ENCODE assay signal across 28 cellular contexts in the genomic region with DNA sequence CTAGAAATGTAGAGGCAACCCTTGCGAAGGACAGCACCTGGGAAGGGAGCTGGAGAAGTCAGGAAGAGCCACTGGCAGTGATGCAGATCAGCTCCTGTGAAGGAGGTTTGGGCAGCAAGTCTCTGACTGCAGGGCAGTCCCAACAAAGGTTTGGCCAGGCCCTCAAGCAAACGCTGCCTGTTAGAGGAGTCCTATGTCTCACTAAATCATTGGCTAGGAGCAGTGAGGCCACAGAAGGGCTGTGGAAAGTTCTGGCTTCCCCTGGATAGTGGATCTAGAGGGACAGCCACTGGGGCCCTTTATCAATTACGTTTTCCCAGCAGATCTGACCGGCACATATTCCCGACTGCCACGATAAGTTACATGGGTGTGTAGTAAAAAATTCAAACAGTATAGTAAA. TPM values are rescaled to one million over a fixed set of nuclear protein-coding genes. Genes with fewer than 3 reads are reported as not detected.
A peak's percentile ranks its signal among the peaks of the same experiment; 100 is the strongest.
DNase-seq lines count a peak whose midpoint lies in the region; ATAC-seq, FAIRE-seq and TF ChIP-seq lines count a peak whose summit lies in the region.
"Had no signal": no experiment of that assay in that cellular context is flagged by ENCODE, and none has a peak within 500 bp of the region (broad histone marks: within the 10 kb centered on the region; RNA-seq: fewer than 3 reads in every experiment).

No MANE protein-coding gene starts in this region.

- no peaks in the 10 kb centered on the region; the same call in 1 of the 2 replicates for H3K36me3 ChIP-seq in ACC112 (ENCODE audit: insufficient read depth, low read length)
- H3K36me3 ChIP-seq in K562 (ENCODE audit: control insufficient read depth, insufficient read depth, low read length): peaks cover 17% of the 10 kb centered on the region; the same call in 2 of the 3 replicates

- TF ChIP-seq POLR2A in K562 (conservative IDR thresholded peaks at IDR 0.05): no peak

- ATAC-seq in CD4-positive, alpha-beta T cell (ENCODE audit: poor library complexity): no peak
- ATAC-seq in K562: no peak
- no peak for ATAC-seq in naive thymus-derived CD8-positive, alpha-beta T cell
- ATAC-seq in HG02798 (IDR thresholded peaks at IDR 0.05; ENCODE audit: poor library complexity, unreplicated experiment): no peak
- ATAC-seq: GM12878, GM23338 had no signal

- H3K79me2 ChIP-seq in ACC112 (ENCODE audit: control insufficient read depth, insufficient read depth, low read length, unreplicated experiment) (peaks cover 31% of the 10 kb centered on the region), K562 (ENCODE audit: control insufficient read depth, insufficient read depth, low read length) (peaks cover 14% of the 10 kb centered on the region; the same call in 1 of the 3 replicates)

- H2AFZ ChIP-seq in ACC112 (ENCODE audit: low read length, unreplicated experiment) (no peak overlapping the region), K562 (ENCODE audit: low read depth, low read length) (no peak overlapping the region)
- H2AFZ ChIP-seq: GM23338, hepatocyte had no signal

- 33% methylated on average over 6 of the region's 6 CpGs for WGBS in K562 (ENCODE audit: insufficient coverage, low coverage, missing lambda C conversion rate)

- intact Hi-C loops in CD4-positive, alpha-beta T cell (cut with DNase I, micrococcal nuclease): loop anchor here in 1 of 2 experiments (5.0 to 10.0 kb wide), 6 partner anchors 134 to 487 kb away; partner anchors contain the start of genes FITM2, OSER1, STK4 and TOMM34
- intact Hi-C loops in K562 (cut with micrococcal nuclease): no loop called here

- TF ChIP-seq EP300 in K562 (IDR thresholded peaks at IDR 0.05; ENCODE audit: low read length): no peak

- H3K9me1 ChIP-seq in K562 (ENCODE audit: control insufficient read depth, insufficient read depth, low read length): no peaks in the 10 kb centered on the region

- H3K27me3 ChIP-seq in ACC112 (ENCODE audit: insufficient read depth, low read length) (no peaks in the 10 kb centered on the region), K562 (ENCODE audit: control insufficient read depth in 2 of 2, insufficient read depth in 2 of 2, low read length in 2 of 2) (no peaks in the 10 kb centered on the region; a peak in 1 of 5 replicates)
- no peaks in the 10 kb centered on the region for H3K27me3 ChIP-seq in CD4-positive, alpha-beta T cell (ENCODE audit: control insufficient read depth, insufficient read depth, low read length)
- H3K27me3 ChIP-seq: cardiac muscle cell, hepatocyte, tibial nerve had no signal

- in situ Hi-C loops in K562 (cut with MboI): no loop called here

- H3K4me3 Mint-ChIP-seq in CD4-positive, alpha-beta T cell: peak overlapping the region; percentile 49
- H3K4me3 Mint-ChIP-seq in naive thymus-derived CD8-positive, alpha-beta T cell: no peak overlapping the region
- H3K4me3 Mint-ChIP-seq: activated T-helper 1 cell treated with anti-CD3 and anti-CD28 coated beads, Interleukin-12 subunit alpha, Interleukin-12 subunit beta, Interleukin-2, Interleukin-4 antibody, amounts not matched to agents 30 ng/mL and 10 ng/mL and 1 ng/mL, durations not matched to agents 14 hours and 24 hours and 36 hours; GM23338; HFFc6 had no signal

- no peak for DNase-seq in CD4-positive, alpha-beta T cell
- DNase-seq in K562 (ENCODE audit: extremely low read depth in 1 of 4, low spot score in 3 of 4): peak in 1 of 4 experiments; percentile 30
- no peak for DNase-seq in naive thymus-derived CD8-positive, alpha-beta T cell
- DNase-seq in T1000 (lab: John Stamatoyannopoulos, UW): no peak
- no peak for DNase-seq in islet precursor cell
- DNase-seq: activated CD4-positive, alpha-beta T cell treated with anti-CD3 and anti-CD28 coated beads for 4 hours; activated naive CD4-positive, alpha-beta T cell treated with anti-CD3 and anti-CD28 coated beads, Interleukin-2, amount 50 U/mL, for 16 hours; cortex of kidney; EL; HFFc6; mesendoderm; NCI-H146; NCI-H446 treated with DMSO at 0.1 percent for 48 hours; NCI-H82; SK-N-SH; small intestine; stimulated activated CD4-positive, alpha-beta T cell treated with anti-CD3 and anti-CD28 coated beads, Interleukin-2, amount 100 ng/mL, for 24 hours; T-helper 2 cell had no signal

- BruUV-seq in K562 (replicated peaks; lab: Mats Ljungman, UMichigan): no TSS peak

- peak overlapping the region; percentile 39 for H3K4me2 ChIP-seq in K562 (ENCODE audit: insufficient read depth, low read length)
- H3K4me2 ChIP-seq: GM23338, hepatocyte, SK-N-SH had no signal

- peak; percentile 40 for FAIRE-seq in K562 (lab: Jason Lieb, UNC)
- FAIRE-seq: frontal cortex, GM12878, small intestine had no signal

- no peak for TF ChIP-seq RAD21 in K562 (CRISPR knock-in tag; conservative IDR thresholded peaks at IDR 0.05 in 1 of 2, IDR thresholded peaks at IDR 0.05 in 1 of 2)

- H3K4me3 ChIP-seq in ACC112 (ENCODE audit: low read depth, low read length) (no peak overlapping the region), K562 (no peak overlapping the region)
- H3K4me3 ChIP-seq: cardiac muscle cell, GM12878, GM23338, hepatocyte, tibial nerve had no signal

- no peaks in the 10 kb centered on the region for H4K20me1 ChIP-seq in K562 (replicated peaks; ENCODE audit: control insufficient read depth, insufficient read depth, low read length)

- H3K27ac ChIP-seq in ACC112 (ENCODE audit: low read depth, low read length) (0 out of 2 replicates have a peak overlapping the region, but pooled peaks have one; percentile 17), K562 (ENCODE audit: extremely low read depth, low read depth, low read length) (0 out of 3 replicates have a peak overlapping the region, but pooled peaks have one; percentile 43)
- H3K27ac ChIP-seq in CD4-positive, alpha-beta T cell (ENCODE audit: low read depth, low read length): no peak overlapping the region
- H3K27ac ChIP-seq: C4-2B, cardiac muscle cell, hepatocyte had no signal

- CTCF ChIA-PET in CD4-positive, alpha-beta T cell (lab: Charles Lee): no interaction called here
- CTCF ChIA-PET in K562 (lab: Yijun Ruan, JAX; ENCODE audit: low intra/inter-chr PET ratio): no interaction called here

- peaks cover 34% of the 10 kb centered on the region for H3K36me3 Mint-ChIP-seq in CD4-positive, alpha-beta T cell (ENCODE audit: low read depth)
- H3K36me3 Mint-ChIP-seq in naive thymus-derived CD8-positive, alpha-beta T cell: peaks cover 0 to 28% (median 6%) of the 10 kb centered on the region in 3 donors

- POLR2A ChIA-PET in CD4-positive, alpha-beta T cell (lab: Charles Lee): no interaction called here
- POLR2A ChIA-PET in K562 (lab: Yijun Ruan, JAX): interaction anchor here (0.5 to 1.4 kb wide), 2 partner anchors 9 to 355 kb away, joined by 4 to 5 read pairs; no protein-coding TSS in a partner anchor
- POLR2A ChIA-PET in naive thymus-derived CD8-positive, alpha-beta T cell (lab: Charles Lee): no interaction called here

- peak overlapping the region in 1 of 2 experiments; percentile 77; a peak in 1 of 4 replicates for H3K9ac ChIP-seq in K562 (ENCODE audit: insufficient read depth in 1 of 2, low read depth in 2 of 2, low read length in 2 of 2)
- H3K9ac ChIP-seq: SK-N-SH had no signal

- H3K9me3 Mint-ChIP-seq in CD4-positive, alpha-beta T cell: no peaks in the 10 kb centered on the region
- no peaks in the 10 kb centered on the region for H3K9me3 Mint-ChIP-seq in naive thymus-derived CD8-positive, alpha-beta T cell
- H3K9me3 Mint-ChIP-seq: activated T-helper 1 cell treated with anti-CD3 and anti-CD28 coated beads, Interleukin-12 subunit alpha, Interleukin-12 subunit beta, Interleukin-2, Interleukin-4 antibody, amounts not matched to agents 30 ng/mL and 10 ng/mL and 1 ng/mL, durations not matched to agents 14 hours and 24 hours and 36 hours; GM23338; HFFc6 had no signal

- H3K9me3 ChIP-seq in CD4-positive, alpha-beta T cell (ENCODE audit: control insufficient read depth, low read length): no peaks in the 10 kb centered on the region
- H3K9me3 ChIP-seq in K562 (replicated peaks; ENCODE audit: control insufficient read depth, insufficient read depth, low read depth, low read length): no peaks in the 10 kb centered on the region
- H3K9me3 ChIP-seq: SK-N-SH, tibial nerve had no signal

- TF ChIP-seq CTCF in CD4-positive, alpha-beta T cell (IDR thresholded peaks at IDR 0.05): no peak
- TF ChIP-seq CTCF in K562 (IDR thresholded peaks at IDR 0.05 in 2 of 3, conservative IDR thresholded peaks at IDR 0.05 in 1 of 3; ENCODE audit: insufficient read depth in 2 of 3, low read depth in 1 of 3, low read length in 3 of 3): no peak

- H3K4me1 Mint-ChIP-seq in CD4-positive, alpha-beta T cell (ENCODE audit: low read depth): peaks cover 26% of the 10 kb centered on the region
- H3K4me1 Mint-ChIP-seq in naive thymus-derived CD8-positive, alpha-beta T cell: peaks cover 13 to 40% (median 30%) of the 10 kb centered on the region in 4 donors

- H3K4me1 ChIP-seq in ACC112 (ENCODE audit: control insufficient read depth, insufficient read depth, low read length, unreplicated experiment): peaks cover 20% of the 10 kb centered on the region
- peaks cover 17 to 22% of the 10 kb centered on the region in 2 experiments; a peak in 4 of 5 replicates for H3K4me1 ChIP-seq in K562 (replicated peaks in 1 of 2; ENCODE audit: control insufficient read depth in 2 of 2, insufficient read depth in 2 of 2, low read length in 2 of 2)

- H3K27me3 Mint-ChIP-seq in CD4-positive, alpha-beta T cell: no peaks in the 10 kb centered on the region
- H3K27me3 Mint-ChIP-seq in naive thymus-derived CD8-positive, alpha-beta T cell: no peaks in the 10 kb centered on the region

- peak overlapping the region; percentile 12 for H3K27ac Mint-ChIP-seq in CD4-positive, alpha-beta T cell
- peak overlapping the region in 9 of 10 donors; percentile 0 to 87 (median 61) for H3K27ac Mint-ChIP-seq in naive thymus-derived CD8-positive, alpha-beta T cell
- H3K27ac Mint-ChIP-seq: activated T-helper 1 cell treated with anti-CD3 and anti-CD28 coated beads, Interleukin-12 subunit alpha, Interleukin-12 subunit beta, Interleukin-2, Interleukin-4 antibody, amounts not matched to agents 30 ng/mL and 10 ng/mL and 1 ng/mL, durations not matched to agents 14 hours and 24 hours and 36 hours; GM23338; HFFc6 had no signal

RNA-seq across cellular contexts. Expression of gene TTPAL, which starts 2.5 kb away (rescaled TPM):
- 1 to 10 TPM; 9.0 to 9.9 TPM for total RNA-seq in CD4-positive, alpha-beta T cell
- 10.0 and 15.3 TPM in 2 replicates for total RNA-seq in K562 (2011; cell fraction: chromatin; rRNA removed; ENCODE audit: low replicate concordance)
- 5.7 and 7.5 TPM in 2 replicates for total RNA-seq in K562 (2011; cell fraction: nucleolus; rRNA removed)
- 7.3 and 10.5 TPM in 2 replicates for total RNA-seq in K562 (2011; cell fraction: nucleoplasm; rRNA removed)
- total RNA-seq in K562 (2014; rRNA removed) (1.7 and 2.3 TPM in 2 replicates), K562 (2014; rRNA removed; fragmentation: Illumina TruSeq; extraction: Trizol) (3.7 and 3.8 TPM in 2 replicates), K562 (2015; rRNA removed; fragmentation: Illumina TruSeq; extraction: Trizol) (2.8 and 3.4 TPM in 2 replicates), K562 (2021) (6.6 and 7.0 TPM in 2 replicates)
- polyA plus RNA-seq in K562 (2011; rRNA removed) (1.8 and 1.9 TPM in 2 replicates), K562 (2014; fragmentation: Illumina TruSeq; extraction: Trizol) (4.2 and 4.6 TPM in 2 replicates), K562 (2014; fragmentation: Nextera tagmentation; extraction: Ambion mirVana) (1 to 10 TPM; 1.1 to 1.5 TPM), K562 (2014; rRNA removed) (2.6 and 2.9 TPM in 2 replicates)
- polyA plus RNA-seq in K562 (2011; cell fraction: cytosol; rRNA removed): 1.2 and 1.7 TPM in 2 replicates
- 2.0 and 5.5 TPM in 2 replicates for polyA plus RNA-seq in K562 (2011; cell fraction: nucleus; rRNA removed)
- polyA plus RNA-seq in K562 (2012): 3.4 and 3.8 TPM in 2 replicates
- 2.9 and 3.0 TPM in 2 replicates for polyA minus RNA-seq in K562 (2011; rRNA and poly(A)+ RNA removed)
- polyA minus RNA-seq in K562 (2011; cell fraction: cytosol; rRNA and poly(A)+ RNA removed): 2.0 and 3.1 TPM in 2 replicates
- 1.5 and 2.7 TPM in 2 replicates for polyA minus RNA-seq in K562 (2011; cell fraction: nucleus; rRNA and poly(A)+ RNA removed)
- total RNA-seq in naive thymus-derived CD8-positive, alpha-beta T cell: 10 to 100 TPM; 17.4 to 19.3 TPM
- 10 to 100 TPM; 10.5 to 15.3 (median 15.3) TPM for polyA plus RNA-seq in naive thymus-derived CD8-positive, alpha-beta T cell

RNA-seq across cellular contexts. Expression of gene SERINC3, which starts 43.7 kb away (rescaled TPM):
- 10 to 100 TPM; 39.5 to 40.2 TPM for total RNA-seq in CD4-positive, alpha-beta T cell
- total RNA-seq in K562 (2011; cell fraction: chromatin; rRNA removed; ENCODE audit: low replicate concordance): 69.8 and 104 TPM in 2 replicates
- total RNA-seq in K562 (2011; cell fraction: nucleolus; rRNA removed): 129 and 134 TPM in 2 replicates
- 110 and 125 TPM in 2 replicates for total RNA-seq in K562 (2011; cell fraction: nucleoplasm; rRNA removed)
- total RNA-seq in K562 (2014; rRNA removed) (24.7 and 26.4 TPM in 2 replicates), K562 (2014; rRNA removed; fragmentation: Illumina TruSeq; extraction: Trizol) (40.2 and 47.5 TPM in 2 replicates), K562 (2015; rRNA removed; fragmentation: Illumina TruSeq; extraction: Trizol) (32.5 and 34.7 TPM in 2 replicates), K562 (2021) (43.1 and 48.8 TPM in 2 replicates)
- polyA plus RNA-seq in K562 (2011; rRNA removed) (107 and 130 TPM in 2 replicates), K562 (2014; fragmentation: Illumina TruSeq; extraction: Trizol) (55.6 and 58.3 TPM in 2 replicates), K562 (2014; fragmentation: Nextera tagmentation; extraction: Ambion mirVana) (10 to 100 TPM; 73.1 to 93.2 TPM), K562 (2014; rRNA removed) (34.7 and 38.6 TPM in 2 replicates)
- 115 and 165 TPM in 2 replicates for polyA plus RNA-seq in K562 (2011; cell fraction: cytosol; rRNA removed)
- polyA plus RNA-seq in K562 (2011; cell fraction: nucleus; rRNA removed): 76.3 and 79.4 TPM in 2 replicates
- polyA plus RNA-seq in K562 (2012): 42.5 and 62.4 TPM in 2 replicates
- polyA minus RNA-seq in K562 (2011; rRNA and poly(A)+ RNA removed): 202 and 263 TPM in 2 replicates
- polyA minus RNA-seq in K562 (2011; cell fraction: cytosol; rRNA and poly(A)+ RNA removed): 83.5 and 95.9 TPM in 2 replicates
- 25.7 and 39.3 TPM in 2 replicates for polyA minus RNA-seq in K562 (2011; cell fraction: nucleus; rRNA and poly(A)+ RNA removed)
- 10 to 100 TPM; 82.0 to 94.6 TPM for total RNA-seq in naive thymus-derived CD8-positive, alpha-beta T cell
- 100 to 1,000 TPM; 163 to 207 (median 173) TPM for polyA plus RNA-seq in naive thymus-derived CD8-positive, alpha-beta T cell
